In genomic region chr14:69299286-69300035, GRCh38 we compare ENCODE assay signal across 9 cellular contexts. TPM values are rescaled to one million over a fixed set of nuclear protein-coding genes. Genes with fewer than 3 reads are reported as not detected.
DNase-seq lines count a peak whose midpoint lies in the region; ATAC-seq, FAIRE-seq and TF ChIP-seq lines count a peak whose summit lies in the region.
"Had no signal": no experiment of that assay in that cellular context is flagged by ENCODE, and none has a peak within 500 bp of the region (broad histone marks: within the 10 kb centered on the region; RNA-seq: fewer than 3 reads in every experiment).

No MANE protein-coding gene starts in this region.

- no peak overlapping the region for H2AFZ ChIP-seq in DND-41 (ENCODE audit: low read depth, low read length)

- H3K27ac ChIP-seq in A549, result no peak overlapping the region
- no peak overlapping the region for H3K27ac ChIP-seq in DND-41 (ENCODE audit: low read length)
- H3K27ac ChIP-seq: HL-60 had no signal

- no peak overlapping the region for H3K4me3 ChIP-seq in A549
- no peak overlapping the region for H3K4me3 ChIP-seq in DND-41 (ENCODE audit: low read depth in 1 of 2, low read length in 2 of 2)

- no peaks in the 10 kb centered on the region for H4K20me1 ChIP-seq in DND-41 (ENCODE audit: insufficient read depth, low read length)

- H3K4me1 ChIP-seq in A549 (no peaks in the 10 kb centered on the region), DND-41 (ENCODE audit: insufficient read depth, low read length) (no peaks in the 10 kb centered on the region)

- H3K9me3 ChIP-seq in A549, result no peaks in the 10 kb centered on the region
- no peaks in the 10 kb centered on the region for H3K9me3 ChIP-seq in DND-41 (ENCODE audit: insufficient read depth, low read length, severe bottlenecking)

- whole genome bisulfite sequencing in A549 (ENCODE audit: missing lambda C conversion rate), result 75% methylated on average over 11 of the region's 11 CpGs

- ATAC-seq in A549 (peak; percentile 85 to 86), DND-41 (ENCODE audit: insufficient read depth, low read depth) (no peak; the same call in 2 of the 3 replicates), SK-N-SH treated with all-trans-retinoic acid at 6 μM for 48 hours (peak; percentile 84), GM19351 (IDR thresholded peaks at IDR 0.05; ENCODE audit: unreplicated experiment) (no peak), HG03175 (IDR thresholded peaks at IDR 0.05; ENCODE audit: unreplicated experiment) (no peak), HG03342 (IDR thresholded peaks at IDR 0.05; ENCODE audit: unreplicated experiment) (no peak)

- no peak overlapping the region for H3K9ac ChIP-seq in DND-41 (ENCODE audit: low read depth, low read length)

- POLR2A ChIA-PET in A549 (lab: Yijun Ruan, JAX), result no interaction called here

- no peak for DNase-seq in A549 (ENCODE audit: low read depth in 1 of 2, low spot score in 1 of 2)
- DNase-seq in DND-41, result no peak
- DNase-seq in iPS-NIHi11 (ENCODE audit: low spot score), result peak; percentile 76
- DNase-seq in RCC 7860 (ENCODE audit: low spot score), result no peak

- H3K27me3 ChIP-seq in DND-41 (ENCODE audit: insufficient read depth, low read length, poor library complexity), result peaks cover 41% of the 10 kb centered on the region

- no peak for TF ChIP-seq EP300 in A549 (IDR thresholded peaks at IDR 0.05)

- no peak for TF ChIP-seq POLR2A in A549 (IDR thresholded peaks at IDR 0.05; ENCODE audit: low read length)

- no peak for TF ChIP-seq CTCF in A549 (IDR thresholded peaks at IDR 0.05)
- peak; percentile 24 for TF ChIP-seq CTCF in DND-41 (IDR thresholded peaks at IDR 0.05; ENCODE audit: borderline replicate concordance, extremely low read depth, low read length, poor library complexity, severe bottlenecking)

- H3K4me2 ChIP-seq in A549, result no peak overlapping the region
- H3K4me2 ChIP-seq in DND-41 (ENCODE audit: insufficient read depth, low read length), result no peak overlapping the region

- no peak for FAIRE-seq in A549 (lab: Jason Lieb, UNC)
- FAIRE-seq in RCC 7860 (lab: Jason Lieb, UNC), result no peak

- CTCF ChIA-PET in A549 (lab: Yijun Ruan, JAX), result interaction anchor here (0.9 to 2.4 kb wide), 7 partner anchors 10 to 170 kb away, joined by 3 to 9 read pairs (median 5); partner anchors contain the start of gene GALNT16

- H3K79me2 ChIP-seq in DND-41 (ENCODE audit: insufficient read depth, low read length), result no peaks in the 10 kb centered on the region

- H3K36me3 ChIP-seq in DND-41 (ENCODE audit: insufficient read depth, low read length), result no peaks in the 10 kb centered on the region

- TF ChIP-seq RAD21 in A549 (conservative IDR thresholded peaks at IDR 0.05 in 1 of 2, IDR thresholded peaks at IDR 0.05 in 1 of 2), result no peak

TF ChIP-seq in A549, 52 proteins besides CTCF, POLR2A, EP300 and RAD21 (continues in another document):
- TF ChIP-seq BCL3 (IDR thresholded peaks at IDR 0.05) (no peak), SMC3 (IDR thresholded peaks at IDR 0.05) (no peak), MYC (IDR thresholded peaks at IDR 0.05; ENCODE audit: borderline replicate concordance, low read length) (no peak), MAX (IDR thresholded peaks at IDR 0.05) (no peak), CHD4 (IDR thresholded peaks at IDR 0.05; ENCODE audit: borderline replicate concordance) (no peak), PBX3 (IDR thresholded peaks at IDR 0.05) (no peak), NPAS2 (CRISPR knock-in tag; IDR thresholded peaks at IDR 0.05; ENCODE audit: borderline replicate concordance) (no peak), KDM1A (IDR thresholded peaks at IDR 0.05; ENCODE audit: low read depth) (no peak), HOXB5 (CRISPR knock-in tag; IDR thresholded peaks at IDR 0.05) (no peak), FOSL2 (IDR thresholded peaks at IDR 0.05) (no peak), FOSL2 (CRISPR knock-in tag; IDR thresholded peaks at IDR 0.05) (no peak), GATA3 (IDR thresholded peaks at IDR 0.05; ENCODE audit: borderline replicate concordance) (no peak), RCOR1 (IDR thresholded peaks at IDR 0.05; ENCODE audit: low read depth, low read length) (no peak), ZNF302 (CRISPR knock-in tag; IDR thresholded peaks at IDR 0.05) (no peak), BHLHE40 (IDR thresholded peaks at IDR 0.05; ENCODE audit: low read depth, low read length) (no peak), ZC3H11A (IDR thresholded peaks at IDR 0.05) (no peak)

TF ChIP-seq in SK-N-SH treated with all-trans-retinoic acid at 6 μM for 48 hours, 23 proteins besides CTCF, POLR2A, EP300 and RAD21:
- no peak for TF ChIP-seq PATZ1 (CRISPR knock-in tag; IDR thresholded peaks at IDR 0.05; ENCODE audit: borderline replicate concordance)
- no peak for TF ChIP-seq POU6F1 (CRISPR knock-in tag; IDR thresholded peaks at IDR 0.05; ENCODE audit: borderline replicate concordance, low read depth)
- TF ChIP-seq ISL1 (CRISPR knock-in tag; IDR thresholded peaks at IDR 0.05), result no peak
- no peak for TF ChIP-seq CSRNP3 (CRISPR knock-in tag; IDR thresholded peaks at IDR 0.05)
- TF ChIP-seq CSDC2 (CRISPR knock-in tag; IDR thresholded peaks at IDR 0.05), result no peak
- no peak for TF ChIP-seq OSR1 (CRISPR knock-in tag; IDR thresholded peaks at IDR 0.05)
- no peak for TF ChIP-seq ESRRG (CRISPR knock-in tag; IDR thresholded peaks at IDR 0.05)
- no peak for TF ChIP-seq RARB (CRISPR knock-in tag; IDR thresholded peaks at IDR 0.05)
- no peak for TF ChIP-seq ZNF70 (CRISPR knock-in tag; IDR thresholded peaks at IDR 0.05)
- no peak for TF ChIP-seq ZC3H10 (CRISPR knock-in tag; IDR thresholded peaks at IDR 0.05)
- no peak for TF ChIP-seq ARNTL (CRISPR knock-in tag; IDR thresholded peaks at IDR 0.05; ENCODE audit: borderline replicate concordance, low read depth)
- no peak for TF ChIP-seq GLIS3 (CRISPR knock-in tag; IDR thresholded peaks at IDR 0.05)
- TF ChIP-seq SNAI2 (CRISPR knock-in tag; IDR thresholded peaks at IDR 0.05), result no peak

RNA-seq across cellular contexts. Expression of gene GALNT16, which starts 39.5 kb away (rescaled TPM):
- polyA plus RNA-seq in A549 (2011; rRNA removed), result 2.3 and 2.8 TPM in 2 replicates
- 4.8 and 5.7 TPM in 2 replicates for polyA plus RNA-seq in A549 (2012; cell fraction: cytosol; rRNA removed)
- polyA plus RNA-seq in A549 (2012; cell fraction: nucleus; rRNA removed), result 12.0 and 12.7 TPM in 2 replicates
- 2.6 to 3.9 TPM (median 3.4 TPM) in 3 replicates for polyA plus RNA-seq in A549 (2017; fragmentation: RNase III; extraction: RNeasy Plus Mini Kit Qiagen cat#74134 plus additional on column Dnase treatment)
- 2.2 and 6.4 TPM in 2 replicates for polyA minus RNA-seq in A549 (2011; rRNA and poly(A)+ RNA removed)

Comparison
In these comparisons a context has a peak if more than half of its experiments do, and no peak if none do; other contexts are left out.
1. ATAC-seq: peak in A549 (2 of 2) and SK-N-SH treated with all-trans-retinoic acid at 6 μM for 48 hours (single experiment); none in DND-41 (single experiment), GM19351 (single experiment), HG03175 (single experiment) and HG03342 (single experiment).